In genomic region chr6:29631209-29631810, GRCh38 we compare ENCODE assay signal across 1 cellular context.
A peak's percentile ranks its signal among the peaks of the same experiment; 100 is the strongest.
TF ChIP-seq lines count a peak whose summit lies in the region.

No MANE protein-coding gene starts in this region.

TF ChIP-seq in K562, 482 proteins besides CTCF, POLR2A, EP300 and RAD21 (continued from another document and continues in another):
- TF ChIP-seq MLX (CRISPR knock-in tag; conservative IDR thresholded peaks at IDR 0.05) (no peak), ELF1 (tag; IDR thresholded peaks at IDR 0.05) (no peak), SNIP1 (IDR thresholded peaks at IDR 0.05; ENCODE audit: low read depth) (no peak), UBTF (IDR thresholded peaks at IDR 0.05; ENCODE audit: borderline replicate concordance in 1 of 2, low read depth in 2 of 2, low read length in 2 of 2) (0 out of 4 replicates have a peak, but pooled peaks have one; percentile 49 to 50), CBFB (CRISPR knock-in tag; IDR thresholded peaks at IDR 0.05) (0 out of 2 replicates have a peak, but pooled peaks have one; percentile 63), BACH1 (tag; IDR thresholded peaks at IDR 0.05) (no peak), POLR2B (IDR thresholded peaks at IDR 0.05; ENCODE audit: low read depth, partially characterized antibody) (peak; percentile 49), BCLAF1 (IDR thresholded peaks at IDR 0.05; ENCODE audit: borderline replicate concordance in 1 of 2, control insufficient read depth in 1 of 2, low read depth in 2 of 2, low read length in 1 of 2) (no peak), E2F8 (IDR thresholded peaks at IDR 0.05; ENCODE audit: low read depth, partially characterized antibody) (no peak), ZNF354B (CRISPR knock-in tag; IDR thresholded peaks at IDR 0.05) (no peak), NKRF (IDR thresholded peaks at IDR 0.05; ENCODE audit: borderline replicate concordance) (peak; percentile 11; the same call in 1 of the 2 replicates), POLR2G (IDR thresholded peaks at IDR 0.05; ENCODE audit: low read depth, low read length) (peak; percentile 69), SMARCC2 (IDR thresholded peaks at IDR 0.05; ENCODE audit: low read depth) (no peak), ZNF764 (CRISPR knock-in tag; IDR thresholded peaks at IDR 0.05; ENCODE audit: low read depth) (no peak), ZFPM2 (CRISPR knock-in tag; IDR thresholded peaks at IDR 0.05) (no peak), RUNX1 (IDR thresholded peaks at IDR 0.05; ENCODE audit: low read depth) (no peak), ZNF766 (CRISPR knock-in tag; conservative IDR thresholded peaks at IDR 0.05) (no peak), TEAD1 (CRISPR knock-in tag; IDR thresholded peaks at IDR 0.05) (peak in 1 of 2 experiments; percentile 19; a peak in 1 of 4 replicates), IRF9 (tag; IDR thresholded peaks at IDR 0.05) (no peak), POLR2H (tag; IDR thresholded peaks at IDR 0.05; ENCODE audit: low read depth) (no peak), GTF2B (IDR thresholded peaks at IDR 0.05; ENCODE audit: extremely low read depth, insufficient read length) (no peak), SMARCB1 (IDR thresholded peaks at IDR 0.05; ENCODE audit: insufficient read length, low read depth) (no peak), CREBBP (IDR thresholded peaks at IDR 0.05; ENCODE audit: low read depth, low read length) (no peak), CREB5 (CRISPR knock-in tag; IDR thresholded peaks at IDR 0.05) (no peak), CREB3L1 (IDR thresholded peaks at IDR 0.05; ENCODE audit: borderline replicate concordance, low read depth) (no peak), MTA3 (IDR thresholded peaks at IDR 0.05; ENCODE audit: borderline replicate concordance) (peak; percentile 59; the same call in 1 of the 2 replicates), ARHGAP35 (IDR thresholded peaks at IDR 0.05; ENCODE audit: partially characterized antibody) (no peak), CHD1 (IDR thresholded peaks at IDR 0.05; ENCODE audit: low read length) (no peak), HBP1 (CRISPR knock-in tag; IDR thresholded peaks at IDR 0.05) (peak; percentile 81; the same call in 1 of the 2 replicates), USF2 (CRISPR knock-in tag; IDR thresholded peaks at IDR 0.05) (no peak), KLF16 (IDR thresholded peaks at IDR 0.05) (no peak), MCM2 (IDR thresholded peaks at IDR 0.05; ENCODE audit: low read depth) (no peak), CTCFL (IDR thresholded peaks at IDR 0.05; ENCODE audit: borderline replicate concordance, insufficient read depth, low read depth, low read length, poor library complexity, severe bottlenecking) (no peak), SIN3B (IDR thresholded peaks at IDR 0.05; ENCODE audit: low read depth) (no peak), GABPB2 (CRISPR knock-in tag; conservative IDR thresholded peaks at IDR 0.05) (no peak), EZH2 (IDR thresholded peaks at IDR 0.05; ENCODE audit: borderline replicate concordance, low read depth, low read length) (no peak), NCOA4 (IDR thresholded peaks at IDR 0.05; ENCODE audit: partially characterized antibody) (no peak)
